Comparison of ENCODE assay signal across 8 cellular contexts in the genomic region with DNA sequence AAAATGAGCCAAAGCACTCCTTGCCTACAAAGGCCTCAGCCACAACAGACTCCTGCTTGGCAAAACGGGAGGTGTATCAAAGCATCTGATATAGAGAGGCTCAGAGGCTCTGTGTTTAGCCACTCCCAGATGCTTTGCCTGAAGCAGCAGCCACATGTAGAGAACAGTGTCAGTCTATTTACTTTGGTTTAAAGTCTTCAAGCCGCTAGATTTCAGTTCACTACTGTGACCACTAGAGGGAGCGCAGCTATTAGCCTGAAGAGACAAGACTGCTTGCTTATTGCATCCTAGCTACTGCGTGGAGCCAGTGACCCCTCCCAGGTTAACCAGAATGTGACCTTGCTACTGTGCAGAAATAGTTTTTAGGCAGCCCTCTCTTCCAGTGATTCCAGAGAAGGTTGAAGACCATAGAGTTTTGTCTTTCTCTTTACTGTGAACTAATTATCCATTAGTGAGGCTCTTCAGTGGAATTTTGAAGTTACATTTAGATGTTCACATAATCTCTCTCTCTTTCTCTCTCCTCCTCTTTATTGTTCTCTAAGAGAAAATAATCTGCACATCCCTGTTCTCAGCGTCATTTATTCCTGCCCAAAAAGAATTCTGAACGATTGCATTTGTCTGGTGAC. TPM values are rescaled to one million over a fixed set of nuclear protein-coding genes. Genes with fewer than 3 reads are reported as not detected.
DNase-seq lines count a peak whose midpoint lies in the region; ATAC-seq, FAIRE-seq and TF ChIP-seq lines count a peak whose summit lies in the region.

No MANE protein-coding gene starts in this region.

- no peak for DNase-seq in GM12892 (ENCODE audit: insufficient read length)
- DNase-seq in NCI-H1048 (lab: John Stamatoyannopoulos, UW) = peak; percentile 70
- DNase-seq in SK-N-SH = peak; percentile 23
- peak in 1 of 2 donors; percentile 61 for DNase-seq in activated naive CD4-positive, alpha-beta T cell treated with anti-CD3 and anti-CD28 coated beads, Interleukin-2, amount 50 U/mL, for 72 hours (ENCODE audit: low spot score in 2 of 2)
- DNase-seq in Right ventricle myocardium superior = no peak
- DNase-seq in prostate gland (ENCODE audit: low spot score) = peak; percentile 80
- no peak for DNase-seq in cortex of kidney (lab: John Stamatoyannopoulos, UW)

- no peak overlapping the region for H2AFZ ChIP-seq in SK-N-SH (ENCODE audit: low read depth)

- H3K27me3 ChIP-seq in SK-N-SH (ENCODE audit: insufficient read depth) (peaks cover 16% of the 10 kb centered on the region; the same call in 1 of the 2 replicates), prostate gland (replicated peaks; ENCODE audit: insufficient read depth) (no peaks in the 10 kb centered on the region)

- no peak for TF ChIP-seq EP300 in SK-N-SH (IDR thresholded peaks at IDR 0.05; ENCODE audit: borderline replicate concordance in 1 of 2, low read depth in 1 of 2, low read length in 1 of 2)

- peak; percentile 94 for TF ChIP-seq CTCF in SK-N-SH (IDR thresholded peaks at IDR 0.05)
- TF ChIP-seq CTCF in prostate gland (IDR thresholded peaks at IDR 0.05) = peak; percentile 59 to 87 (median 76)

- no peaks in the 10 kb centered on the region for H3K9me3 Mint-ChIP-seq in activated naive CD4-positive, alpha-beta T cell treated with anti-CD3 and anti-CD28 coated beads, Interleukin-2, amount 50 U/mL, for 72 hours

- peak; percentile 73 for TF ChIP-seq RAD21 in SK-N-SH (IDR thresholded peaks at IDR 0.05; ENCODE audit: low read length)

- ATAC-seq in HG02623 (IDR thresholded peaks at IDR 0.05; ENCODE audit: unreplicated experiment) (peak; percentile 99), Right ventricle myocardium superior (ENCODE audit: poor library complexity) (peak; percentile 87)
- ATAC-seq in activated naive CD4-positive, alpha-beta T cell treated with anti-CD3 and anti-CD28 coated beads, Interleukin-2, amount 50 U/mL, for 72 hours = peak; percentile 60 to 86

- peak; percentile 84 for FAIRE-seq in GM12892 (lab: Jason Lieb, UNC)

- no peaks in the 10 kb centered on the region for H3K9me2 ChIP-seq in SK-N-SH

- H3K36me3 Mint-ChIP-seq in activated naive CD4-positive, alpha-beta T cell treated with anti-CD3 and anti-CD28 coated beads, Interleukin-2, amount 50 U/mL, for 72 hours = no peaks in the 10 kb centered on the region

- H4K20me1 ChIP-seq in SK-N-SH (ENCODE audit: insufficient read depth) = no peaks in the 10 kb centered on the region

- no peak overlapping the region for H3K27ac ChIP-seq in SK-N-SH (ENCODE audit: low read depth in 2 of 2, low read length in 1 of 2)
- H3K27ac ChIP-seq in prostate gland = no peak overlapping the region

- H3K9me3 ChIP-seq in SK-N-SH (no peaks in the 10 kb centered on the region), prostate gland (no peaks in the 10 kb centered on the region)

- H3K27ac Mint-ChIP-seq in activated naive CD4-positive, alpha-beta T cell treated with anti-CD3 and anti-CD28 coated beads, Interleukin-2, amount 50 U/mL, for 72 hours = no peak overlapping the region

- TF ChIP-seq POLR2A in GM12892 (IDR thresholded peaks at IDR 0.05; ENCODE audit: low read depth, low read length) (no peak), prostate gland (IDR thresholded peaks at IDR 0.05) (no peak)

- H3K4me2 ChIP-seq in SK-N-SH = no peak overlapping the region

- H3K36me3 ChIP-seq in SK-N-SH (replicated peaks in 1 of 2; ENCODE audit: control insufficient read depth in 1 of 2, insufficient read depth in 2 of 2, low read length in 1 of 2) (no peaks in the 10 kb centered on the region), prostate gland (no peaks in the 10 kb centered on the region)

- POLR2A ChIA-PET in SK-N-SH (lab: Yijun Ruan, JAX) = no interaction called here

- H3K4me3 ChIP-seq in SK-N-SH (ENCODE audit: low read depth in 2 of 2, low read length in 1 of 2) (no peak overlapping the region), prostate gland (no peak overlapping the region)

- H3F3A ChIP-seq in SK-N-SH (replicated peaks; ENCODE audit: insufficient read depth) = no peaks in the 10 kb centered on the region

- CTCF ChIA-PET in SK-N-SH (lab: Yijun Ruan, JAX) = interaction anchor here (0.5 to 3.3 kb wide), 28 partner anchors 9 to 618 kb away, joined by 3 to 45 read pairs (median 4); no protein-coding TSS in a partner anchor

- H3K9ac ChIP-seq in SK-N-SH = no peak overlapping the region

- H3K4me1 ChIP-seq in SK-N-SH (ENCODE audit: control insufficient read depth in 1 of 2, insufficient read depth in 2 of 2, low read depth in 1 of 2, low read length in 1 of 2) (no peaks in the 10 kb centered on the region), prostate gland (replicated peaks) (no peaks in the 10 kb centered on the region)

- intact Hi-C loops in Right ventricle myocardium superior (cut with DNase I) (loop anchor here (5.0 kb wide), 1 partner anchor 282 kb away; no protein-coding TSS in a partner anchor), prostate gland (cut with DNase I) (loop anchor here (2.0 kb wide), 1 partner anchor 283 kb away; no protein-coding TSS in a partner anchor)

- WGBS in SK-N-SH (ENCODE audit: low lambda C conversion rate) = 0% methylated on average over 6 of the region's 6 CpGs
- WGBS in prostate gland = 6% methylated on average over 6 of the region's 6 CpGs

- no peaks in the 10 kb centered on the region for H3K79me2 ChIP-seq in SK-N-SH (ENCODE audit: insufficient read depth)

TF ChIP-seq in SK-N-SH, 30 proteins besides CTCF, POLR2A, EP300 and RAD21:
- no peak for TF ChIP-seq JUND (IDR thresholded peaks at IDR 0.05)
- no peak for TF ChIP-seq CHD2 (IDR thresholded peaks at IDR 0.05; ENCODE audit: low read length, partially characterized antibody)
- TF ChIP-seq SMC3 (IDR thresholded peaks at IDR 0.05; ENCODE audit: low read depth, low read length) = peak; percentile 68
- TF ChIP-seq TCF12 (IDR thresholded peaks at IDR 0.05) = no peak
- no peak for TF ChIP-seq SIN3A (IDR thresholded peaks at IDR 0.05; ENCODE audit: borderline replicate concordance, low read depth, low read length)
- TF ChIP-seq, protein P1, sequence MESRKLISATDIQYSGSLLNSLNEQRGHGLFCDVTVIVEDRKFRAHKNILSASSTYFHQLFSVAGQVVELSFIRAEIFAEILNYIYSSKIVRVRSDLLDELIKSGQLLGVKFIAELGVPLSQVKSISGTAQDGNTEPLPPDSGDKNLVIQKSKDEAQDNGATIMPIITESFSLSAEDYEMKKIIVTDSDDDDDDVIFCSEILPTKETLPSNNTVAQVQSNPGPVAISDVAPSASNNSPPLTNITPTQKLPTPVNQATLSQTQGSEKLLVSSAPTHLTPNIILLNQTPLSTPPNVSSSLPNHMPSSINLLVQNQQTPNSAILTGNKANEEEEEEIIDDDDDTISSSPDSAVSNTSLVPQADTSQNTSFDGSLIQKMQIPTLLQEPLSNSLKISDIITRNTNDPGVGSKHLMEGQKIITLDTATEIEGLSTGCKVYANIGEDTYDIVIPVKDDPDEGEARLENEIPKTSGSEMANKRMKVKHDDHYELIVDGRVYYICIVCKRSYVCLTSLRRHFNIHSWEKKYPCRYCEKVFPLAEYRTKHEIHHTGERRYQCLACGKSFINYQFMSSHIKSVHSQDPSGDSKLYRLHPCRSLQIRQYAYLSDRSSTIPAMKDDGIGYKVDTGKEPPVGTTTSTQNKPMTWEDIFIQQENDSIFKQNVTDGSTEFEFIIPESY (IDR thresholded peaks at IDR 0.05; ENCODE audit: borderline replicate concordance, low read depth) = no peak
- TF ChIP-seq RCOR1 (IDR thresholded peaks at IDR 0.05; ENCODE audit: low read length) = no peak
- TF ChIP-seq TEAD4 (IDR thresholded peaks at IDR 0.05; ENCODE audit: borderline replicate concordance, insufficient read depth) = no peak

RNA-seq across cellular contexts. Expression of a gene that starts 39.3 kb away (rescaled TPM):
- polyA plus RNA-seq in GM12892 (2012; ENCODE audit: missing spikeins) = not detected
- polyA plus RNA-seq in SK-N-SH (2012; rRNA removed) = 0.12 and 0.13 TPM in 2 replicates
- polyA plus RNA-seq in SK-N-SH (2012; cell fraction: cytosol; rRNA removed) = 0.04 and 0.08 TPM in 2 replicates
- 0.29 and 0.74 TPM in 2 replicates for polyA plus RNA-seq in SK-N-SH (2012; cell fraction: nucleus; rRNA removed)
- total RNA-seq in activated naive CD4-positive, alpha-beta T cell treated with anti-CD3 and anti-CD28 coated beads, Interleukin-2, amount 50 U/mL, for 72 hours = not detected
- total RNA-seq in Right ventricle myocardium superior (not detected), prostate gland (under 1 TPM; 0.46 to 0.80 TPM)

Comparison
In these comparisons a context has a peak if more than half of its experiments do, and no peak if none do; other contexts are left out.
1. DNase-seq: peak in NCI-H1048 (single experiment), SK-N-SH (single experiment) and prostate gland (single experiment); none in GM12892 (single experiment), Right ventricle myocardium superior (single experiment) and cortex of kidney (single experiment).
2. Peak in every context shown above with its lines, with median percentiles within 50 percentile points of each other: ATAC-seq.